Comparison of ENCODE assay signal across 28 cellular contexts in the genomic region with DNA sequence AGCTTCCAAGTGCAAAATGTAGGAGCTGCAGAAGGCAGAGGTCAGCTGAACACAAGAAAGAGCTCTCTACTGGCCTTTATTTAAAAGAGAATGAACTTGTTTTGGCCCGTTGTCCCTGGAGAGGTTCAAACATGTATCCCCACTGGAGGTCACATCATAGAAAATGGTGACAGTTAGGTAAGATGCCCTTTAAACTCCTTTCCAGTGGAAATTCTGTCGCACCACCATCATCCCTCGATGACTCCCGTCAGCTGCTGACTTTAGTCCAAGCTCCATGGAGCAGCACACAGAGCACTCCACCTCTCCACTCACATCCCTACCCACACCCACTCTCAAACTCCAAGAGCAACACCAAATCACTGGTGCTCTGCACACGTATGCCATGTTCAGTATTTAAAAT. TPM values are rescaled to one million over a fixed set of nuclear protein-coding genes. Genes with fewer than 3 reads are reported as not detected.
"Had no signal": no experiment of that assay in that cellular context is flagged by ENCODE, and none has a peak within 500 bp of the region (broad histone marks: within the 10 kb centered on the region; RNA-seq: fewer than 3 reads in every experiment).

No MANE protein-coding gene starts in this region.

- H3K79me2 ChIP-seq: hepatocyte had no signal

- H3K4me2 ChIP-seq: hepatocyte had no signal

- H3K9me3 ChIP-seq: ascending aorta, colonic mucosa, neutrophil, pancreas, right lobe of liver, stomach, suprapubic skin, uterus had no signal

- H3K9me3 Mint-ChIP-seq: activated naive CD4-positive, alpha-beta T cell treated with anti-CD3 and anti-CD28 coated beads, Interleukin-2, amount 50 U/mL, for 72 hours; activated T-cell treated with anti-CD3 and anti-CD28 coated beads, Interleukin-2, amount 50 U/mL, for 24 hours; activated T-helper 17 cell treated with anti-CD3 and anti-CD28 coated beads, Interleukin-2, amount 50 U/mL, for 72 hours; immature natural killer cell; mesothelial cell of epicardium; naive thymus-derived CD8-positive, alpha-beta T cell; stimulated activated memory B cell treated with anti-CD40 and anti-IgM and Interleukin-4, amounts not matched to agents 10 μg/mL and 1 μg/mL and 100 μg/mL, for 72 hours had no signal

- H3K27me3 ChIP-seq: ascending aorta, colonic mucosa, hepatocyte, pancreas, right lobe of liver, stomach, suprapubic skin, uterus had no signal

- H3K4me1 ChIP-seq: colonic mucosa, right lobe of liver, uterus had no signal

- DNase-seq: activated CD8-positive, alpha-beta memory T cell treated with anti-CD3 and anti-CD28 coated beads for 24 hours; activated CD8-positive, alpha-beta memory T cell treated with anti-CD3 and anti-CD28 coated beads, Interleukin-2, amount 50 U/mL, for 4 hours; activated T-cell treated with anti-CD3 and anti-CD28 coated beads, Interleukin-2, amount 50 U/mL, for 24 hours; central memory CD4-positive, alpha-beta T cell; colonic mucosa; erythroblast; foreskin fibroblast; immature natural killer cell; naive thymus-derived CD8-positive, alpha-beta T cell; pancreas; right lobe of liver; small intestine; stimulated activated CD4-positive, alpha-beta T cell treated with anti-CD3 and anti-CD28 coated beads, Interleukin-2, amount 100 ng/mL, for 24 hours; stomach; T-helper 1 cell; T-helper 9 cell; trophoblast cell; uterus had no signal

- H3K36me3 Mint-ChIP-seq: activated naive CD4-positive, alpha-beta T cell treated with anti-CD3 and anti-CD28 coated beads, Interleukin-2, amount 50 U/mL, for 72 hours had no signal

- H3K4me3 ChIP-seq: ascending aorta, colonic mucosa, hepatocyte, lung, pancreas, right lobe of liver, stomach, suprapubic skin, uterus had no signal

- H3K4me3 Mint-ChIP-seq: activated T-cell treated with anti-CD3 and anti-CD28 coated beads, Interleukin-2, amount 50 U/mL, for 24 hours; activated T-helper 17 cell treated with anti-CD3 and anti-CD28 coated beads, Interleukin-2, amount 50 U/mL, for 72 hours; immature natural killer cell; mesothelial cell of epicardium; naive thymus-derived CD8-positive, alpha-beta T cell; stimulated activated memory B cell treated with anti-CD40 and anti-IgM and Interleukin-4, amounts not matched to agents 10 μg/mL and 1 μg/mL and 100 μg/mL, for 72 hours; WTC11 had no signal

- H3K27ac Mint-ChIP-seq: activated T-cell treated with anti-CD3 and anti-CD28 coated beads, Interleukin-2, amount 50 U/mL, for 24 hours; activated T-helper 17 cell treated with anti-CD3 and anti-CD28 coated beads, Interleukin-2, amount 50 U/mL, for 72 hours; mesothelial cell of epicardium; stimulated activated memory B cell treated with anti-CD40 and anti-IgM and Interleukin-4, amounts not matched to agents 10 μg/mL and 1 μg/mL and 100 μg/mL, for 72 hours had no signal

- H3K27me3 Mint-ChIP-seq: activated T-cell treated with anti-CD3 and anti-CD28 coated beads, Interleukin-2, amount 50 U/mL, for 24 hours; activated T-helper 17 cell treated with anti-CD3 and anti-CD28 coated beads, Interleukin-2, amount 50 U/mL, for 72 hours; stimulated activated memory B cell treated with anti-CD40 and anti-IgM and Interleukin-4, amounts not matched to agents 10 μg/mL and 1 μg/mL and 100 μg/mL, for 72 hours had no signal

- H2AFZ ChIP-seq: hepatocyte had no signal

- H3K36me3 ChIP-seq: ascending aorta, colonic mucosa, pancreas, right lobe of liver, stomach, suprapubic skin, uterus had no signal

- H3K4me1 Mint-ChIP-seq: activated T-helper 17 cell treated with anti-CD3 and anti-CD28 coated beads, Interleukin-2, amount 50 U/mL, for 72 hours; immature natural killer cell had no signal

- H3K27ac ChIP-seq: colonic mucosa, hepatocyte, neutrophil, right lobe of liver, suprapubic skin had no signal

RNA-seq across cellular contexts. Expression of a gene that starts 15.2 kb away (rescaled TPM):
- total RNA-seq: activated naive CD4-positive, alpha-beta T cell treated with anti-CD3 and anti-CD28 coated beads, Interleukin-2, amount 50 U/mL, for 72 hours; activated T-helper 17 cell treated with anti-CD3 and anti-CD28 coated beads, Interleukin-2, amount 50 U/mL, for 72 hours; naive thymus-derived CD8-positive, alpha-beta T cell had no signal
